In the genomic region with DNA sequence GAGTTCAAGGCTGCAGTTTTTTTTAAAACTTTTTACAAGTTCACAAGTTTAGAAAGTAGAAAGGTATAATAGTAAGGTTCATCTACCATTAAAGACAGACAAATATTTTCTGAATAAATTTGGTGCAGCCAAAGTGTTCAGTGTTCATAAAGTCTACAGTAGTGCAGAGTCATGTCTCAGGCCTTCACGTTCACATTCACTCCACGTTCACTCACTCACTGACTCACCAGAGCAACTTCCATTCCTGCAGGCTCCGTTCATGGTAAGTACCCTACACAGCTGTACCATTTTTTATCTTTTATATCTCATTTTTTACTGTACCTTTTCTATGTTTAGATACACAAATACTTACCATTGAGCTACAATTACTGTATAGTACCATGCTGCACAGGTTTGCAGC, we compare ENCODE assay signal across 24 cellular contexts.
DNase-seq lines count a peak whose midpoint lies in the region; ATAC-seq, FAIRE-seq and TF ChIP-seq lines count a peak whose summit lies in the region.
"Had no signal": no experiment of that assay in that cellular context is flagged by ENCODE, and none has a peak within 500 bp of the region (broad histone marks: within the 10 kb centered on the region; RNA-seq: fewer than 3 reads in every experiment).

No MANE protein-coding gene starts in this region.

- no peak for TF ChIP-seq POLR2A in A549 (IDR thresholded peaks at IDR 0.05; ENCODE audit: low read length)

- H4K20me1 ChIP-seq in GM23338 (replicated peaks; ENCODE audit: insufficient read depth) = peaks cover 27% of the 10 kb centered on the region
- no peaks in the 10 kb centered on the region for H4K20me1 ChIP-seq in fibroblast of lung (ENCODE audit: control insufficient read depth, extremely low read depth, insufficient read depth, low read length)

- TF ChIP-seq CTCF in A549 (IDR thresholded peaks at IDR 0.05) (no peak), GM23338 (conservative IDR thresholded peaks at IDR 0.05; ENCODE audit: low read depth in 2 of 2) (no peak), fibroblast of lung (conservative IDR thresholded peaks at IDR 0.05 in 1 of 2, IDR thresholded peaks at IDR 0.05 in 1 of 2; ENCODE audit: low read depth in 1 of 2, low read length in 2 of 2) (no peak)

- peaks cover 2% of the 10 kb centered on the region; the same call in 2 of the 3 replicates for H3K4me1 Mint-ChIP-seq in GM23338
- H3K4me1 Mint-ChIP-seq: mesothelial cell of epicardium had no signal

- no peak for DNase-seq in A549 (ENCODE audit: low read depth in 1 of 2, low spot score in 1 of 2)
- DNase-seq in GM23338 (ENCODE audit: low spot score) = no peak
- DNase-seq in T1000 (lab: John Stamatoyannopoulos, UW) = peak; percentile 20
- DNase-seq in fibroblast of lung (ENCODE audit: low read depth in 2 of 2) = peak; percentile 34 to 85
- DNase-seq in effector memory CD4-positive, alpha-beta T cell = no peak
- no peak for DNase-seq in stimulated activated CD4-positive, alpha-beta T cell treated with anti-CD3 and anti-CD28 coated beads, Interleukin-4, amount 100 ng/mL, for 1 hour
- DNase-seq in hippocampal formation (lab: John Stamatoyannopoulos, UW) = no peak
- DNase-seq in mesenteric fat pad (ENCODE audit: low spot score) = no peak
- DNase-seq: activated CD4-positive, alpha-beta memory T cell treated with anti-CD3 and anti-CD28 coated beads, Interleukin-2, amount 10 ng/mL, durations not matched to agents 7 days and 5 days; activated naive CD8-positive, alpha-beta T cell treated with anti-CD3 and anti-CD28 coated beads, Interleukin-2, amount 10 ng/mL, durations not matched to agents 7 days and 5 days; activated T-cell treated with anti-CD3 and anti-CD28 coated beads, Interleukin-2, amount 50 U/mL, for 4 hours; CD8-positive, alpha-beta memory T cell; effector CD4-positive, alpha-beta T cell; hypothalamus; NCI-H187; NK-92 treated with Interleukin-12 subunit alpha and Interleukin-12 subunit beta, amount 100 ng/mL, for 24 hours; T-cell; WERI-Rb-1 had no signal

- H2AFZ ChIP-seq in GM23338 (no peak overlapping the region), fibroblast of lung (ENCODE audit: low read length) (no peak overlapping the region)

- no peak overlapping the region for H3K4me3 Mint-ChIP-seq in GM23338
- H3K4me3 Mint-ChIP-seq: activated CD4-positive, alpha-beta memory T cell treated with anti-CD3 and anti-CD28 coated beads, Interleukin-2, amount 10 ng/mL, durations not matched to agents 7 days and 5 days; activated naive CD8-positive, alpha-beta T cell treated with anti-CD3 and anti-CD28 coated beads, Interleukin-2, amount 10 ng/mL, durations not matched to agents 7 days and 5 days; activated T-cell treated with anti-CD3 and anti-CD28 coated beads, Interleukin-2, amount 50 U/mL, for 4 hours; CD8-positive, alpha-beta memory T cell; IgD-negative memory B cell; mesothelial cell of epicardium; neural crest cell; T-cell had no signal

- peak overlapping the region in 1 of 2 experiments; percentile 59; a peak in 3 of 6 replicates for H3K27ac ChIP-seq in A549
- H3K27ac ChIP-seq in GM23338 (ENCODE audit: low read depth) = 0 out of 2 replicates have a peak overlapping the region, but pooled peaks have one; percentile 50
- H3K27ac ChIP-seq in fibroblast of lung (ENCODE audit: insufficient read depth, low read length) = no peak overlapping the region
- H3K27ac ChIP-seq in effector memory CD4-positive, alpha-beta T cell (ENCODE audit: insufficient read depth, low read length, poor library complexity, severe bottlenecking) = no peak overlapping the region
- H3K27ac ChIP-seq: cardiac muscle cell, tibial nerve, WERI-Rb-1 had no signal

- no peaks in the 10 kb centered on the region for H3K27me3 Mint-ChIP-seq in GM23338 (ENCODE audit: insufficient read depth, low read depth, poor library complexity)
- H3K27me3 Mint-ChIP-seq: activated CD4-positive, alpha-beta memory T cell treated with anti-CD3 and anti-CD28 coated beads, Interleukin-2, amount 10 ng/mL, durations not matched to agents 7 days and 5 days; activated naive CD8-positive, alpha-beta T cell treated with anti-CD3 and anti-CD28 coated beads, Interleukin-2, amount 10 ng/mL, durations not matched to agents 7 days and 5 days; CD8-positive, alpha-beta memory T cell; IgD-negative memory B cell; T-cell had no signal

- H3K9me3 ChIP-seq in A549 (no peaks in the 10 kb centered on the region), fibroblast of lung (ENCODE audit: control insufficient read depth, insufficient read depth, low read depth, low read length) (no peaks in the 10 kb centered on the region)
- H3K9me3 ChIP-seq in effector memory CD4-positive, alpha-beta T cell (ENCODE audit: control insufficient read depth, low read length) = no peaks in the 10 kb centered on the region
- H3K9me3 ChIP-seq: tibial nerve had no signal

- H3K4me1 ChIP-seq in A549 (peaks cover 52% of the 10 kb centered on the region), GM23338 (ENCODE audit: insufficient read depth) (no peaks in the 10 kb centered on the region), fibroblast of lung (ENCODE audit: control insufficient read depth, extremely low read depth, insufficient read depth, low read length) (no peaks in the 10 kb centered on the region)
- no peaks in the 10 kb centered on the region for H3K4me1 ChIP-seq in effector memory CD4-positive, alpha-beta T cell (ENCODE audit: control insufficient read depth, insufficient read depth, low read length, poor library complexity, severe bottlenecking)

- H3K9ac ChIP-seq in fibroblast of lung (ENCODE audit: insufficient read depth, low read length) = no peak overlapping the region

- CTCF ChIA-PET in A549 (lab: Yijun Ruan, JAX) = interaction anchor here (1.4 to 1.5 kb wide), 2 partner anchors 12 to 29 kb away, joined by 4 to 6 read pairs; no protein-coding TSS in a partner anchor

- no peaks in the 10 kb centered on the region; the same call in 1 of the 2 replicates for H3F3A ChIP-seq in GM23338 (replicated peaks; ENCODE audit: low read depth)

- no peaks in the 10 kb centered on the region for H3K27me3 ChIP-seq in GM23338 (ENCODE audit: insufficient read depth)
- H3K27me3 ChIP-seq in fibroblast of lung (ENCODE audit: control insufficient read depth, insufficient read depth, low read length) = no peaks in the 10 kb centered on the region
- H3K27me3 ChIP-seq in effector memory CD4-positive, alpha-beta T cell (replicated peaks; ENCODE audit: control insufficient read depth, insufficient read depth, low read length, poor library complexity, severe bottlenecking) = no peaks in the 10 kb centered on the region
- H3K27me3 ChIP-seq: cardiac muscle cell, tibial nerve had no signal

- H3K79me2 ChIP-seq in GM23338 (replicated peaks; ENCODE audit: insufficient read depth) (peaks cover 61% of the 10 kb centered on the region), fibroblast of lung (ENCODE audit: control insufficient read depth, insufficient read depth, low read length) (no peaks in the 10 kb centered on the region)

- H3K36me3 Mint-ChIP-seq in GM23338 (ENCODE audit: low read depth) = peaks cover 67% of the 10 kb centered on the region

- H3K27ac Mint-ChIP-seq in GM23338 = no peak overlapping the region
- H3K27ac Mint-ChIP-seq: activated CD4-positive, alpha-beta memory T cell treated with anti-CD3 and anti-CD28 coated beads, Interleukin-2, amount 10 ng/mL, durations not matched to agents 7 days and 5 days; activated naive CD8-positive, alpha-beta T cell treated with anti-CD3 and anti-CD28 coated beads, Interleukin-2, amount 10 ng/mL, durations not matched to agents 7 days and 5 days; IgD-negative memory B cell; mesothelial cell of epicardium; T-cell had no signal

- TF ChIP-seq RAD21 in A549 (conservative IDR thresholded peaks at IDR 0.05 in 1 of 2, IDR thresholded peaks at IDR 0.05 in 1 of 2) = no peak

- TF ChIP-seq EP300 in A549 (IDR thresholded peaks at IDR 0.05) = no peak

- no peak overlapping the region for H3K4me2 ChIP-seq in A549
- H3K4me2 ChIP-seq in GM23338 = no peak overlapping the region
- H3K4me2 ChIP-seq in fibroblast of lung (ENCODE audit: extremely low read depth, insufficient read depth, low read length) = no peak overlapping the region

- 67% methylated on average over 3 of the region's 3 CpGs for WGBS in A549 (ENCODE audit: missing lambda C conversion rate)

- no peaks in the 10 kb centered on the region for H3K9me3 Mint-ChIP-seq in GM23338
- H3K9me3 Mint-ChIP-seq: activated CD4-positive, alpha-beta memory T cell treated with anti-CD3 and anti-CD28 coated beads, Interleukin-2, amount 10 ng/mL, durations not matched to agents 7 days and 5 days; activated naive CD8-positive, alpha-beta T cell treated with anti-CD3 and anti-CD28 coated beads, Interleukin-2, amount 10 ng/mL, durations not matched to agents 7 days and 5 days; activated T-cell treated with anti-CD3 and anti-CD28 coated beads, Interleukin-2, amount 50 U/mL, for 4 hours; CD8-positive, alpha-beta memory T cell; IgD-negative memory B cell; mesothelial cell of epicardium; neural crest cell; T-cell had no signal

- no peak for FAIRE-seq in A549 (lab: Jason Lieb, UNC)

- no peak overlapping the region for H3K4me3 ChIP-seq in A549
- H3K4me3 ChIP-seq in GM23338 = no peak overlapping the region
- no peak overlapping the region for H3K4me3 ChIP-seq in fibroblast of lung (replicated peaks in 1 of 4; ENCODE audit: control extremely low read depth in 1 of 4, insufficient read depth in 1 of 4, low read depth in 3 of 4, low read length in 4 of 4)
- no peak overlapping the region for H3K4me3 ChIP-seq in effector memory CD4-positive, alpha-beta T cell (ENCODE audit: insufficient read depth, low read depth, low read length, poor library complexity, severe bottlenecking)
- H3K4me3 ChIP-seq: cardiac muscle cell, tibial nerve had no signal

- POLR2A ChIA-PET in A549 (lab: Yijun Ruan, JAX) = no interaction called here

- H3K36me3 ChIP-seq in GM23338 (ENCODE audit: insufficient read depth) = peaks cover 46% of the 10 kb centered on the region
- peaks cover 9% of the 10 kb centered on the region for H3K36me3 ChIP-seq in fibroblast of lung (ENCODE audit: control insufficient read depth, insufficient read depth, low read length)
- H3K36me3 ChIP-seq in effector memory CD4-positive, alpha-beta T cell (ENCODE audit: control insufficient read depth, insufficient read depth, low read length) = peaks cover 38% of the 10 kb centered on the region

- H3K9me2 ChIP-seq in GM23338 (ENCODE audit: insufficient read depth) = no peaks in the 10 kb centered on the region

- peak; percentile 61 to 64; a peak in 3 of 6 replicates for ATAC-seq in A549
- ATAC-seq in GM23338 = no peak
- ATAC-seq: activated T-cell treated with anti-CD3 and anti-CD28 coated beads, Interleukin-2, amount 50 U/mL, for 4 hours; Right ventricle myocardium inferior; T-cell had no signal

TF ChIP-seq in A549, 52 proteins besides CTCF, POLR2A, EP300 and RAD21 (continues in another document):
- TF ChIP-seq HOXA7 (CRISPR knock-in tag; IDR thresholded peaks at IDR 0.05) = no peak
- TF ChIP-seq RFX5 (IDR thresholded peaks at IDR 0.05) = no peak
- TF ChIP-seq PHF8 (IDR thresholded peaks at IDR 0.05; ENCODE audit: borderline replicate concordance, low read depth) = no peak

TF ChIP-seq in GM23338, 12 proteins besides CTCF, POLR2A, EP300 and RAD21 (continues in another document):
- TF ChIP-seq CREB1 (CRISPR knock-in tag; IDR thresholded peaks at IDR 0.05; ENCODE audit: low read depth) (no peak), EZH2phosphoT487 (IDR thresholded peaks at IDR 0.05; ENCODE audit: unreplicated experiment) (no peak), NANOG (IDR thresholded peaks at IDR 0.05; ENCODE audit: borderline replicate concordance) (no peak), JUNB (IDR thresholded peaks at IDR 0.05; ENCODE audit: unreplicated experiment) (no peak)

Comparison
In these comparisons a context has a peak if more than half of its experiments do, and no peak if none do; other contexts are left out.
1. DNase-seq: peak in T1000 (single experiment) and fibroblast of lung (2 of 2); none in A549 (0 of 2), GM23338 (single experiment), effector memory CD4-positive, alpha-beta T cell (0 of 3), stimulated activated CD4-positive, alpha-beta T cell treated with anti-CD3 and anti-CD28 coated beads, Interleukin-4, amount 100 ng/mL, for 1 hour (single experiment), hippocampal formation (0 of 2) and mesenteric fat pad (single experiment).